In the genomic region with DNA sequence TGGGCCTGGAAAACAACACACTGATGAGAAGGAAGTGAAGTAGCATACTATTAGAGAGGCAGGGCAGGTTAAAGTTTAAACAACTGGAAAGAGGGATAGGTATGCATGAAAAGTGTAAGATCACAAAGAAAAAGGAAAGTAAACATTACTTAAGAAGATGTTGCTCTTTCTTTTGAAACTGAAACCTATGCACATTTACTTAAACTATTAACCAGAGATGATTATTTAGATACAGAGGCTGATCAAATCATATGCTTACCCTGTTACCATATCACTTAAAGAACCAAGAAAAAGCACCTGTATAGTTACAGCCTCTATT, we compare ENCODE assay signal across 28 cellular contexts. TPM values are rescaled to one million over a fixed set of nuclear protein-coding genes. Genes with fewer than 3 reads are reported as not detected.
DNase-seq lines count a peak whose midpoint lies in the region; ATAC-seq and TF ChIP-seq lines count a peak whose summit lies in the region.
"Had no signal": no experiment of that assay in that cellular context is flagged by ENCODE, and none has a peak within 500 bp of the region (broad histone marks: within the 10 kb centered on the region; RNA-seq: fewer than 3 reads in every experiment).

No MANE protein-coding gene starts in this region.

- no peak overlapping the region for H2BK5ac ChIP-seq in mesenchymal stem cell (ENCODE audit: low read depth, low read length, poor library complexity, severe bottlenecking)

- no peak overlapping the region for H3K4ac ChIP-seq in mesenchymal stem cell (ENCODE audit: low read depth in 1 of 2, low read length in 2 of 2)

- no peaks in the 10 kb centered on the region for H3K79me2 ChIP-seq in ACC112 (ENCODE audit: control insufficient read depth, insufficient read depth, low read length, unreplicated experiment)
- H3K79me2 ChIP-seq: parathyroid adenoma had no signal

- H3K36me3 ChIP-seq in ACC112 (ENCODE audit: insufficient read depth, low read length) (peaks cover 14% of the 10 kb centered on the region; the same call in 1 of the 2 replicates), colonic mucosa (no peaks in the 10 kb centered on the region), mesenchymal stem cell (ENCODE audit: control insufficient read depth in 1 of 2, insufficient read depth in 2 of 2, low read depth in 1 of 2, low read length in 2 of 2) (peaks cover 0 to 26% of the 10 kb centered on the region in 2 experiments), lower lobe of right lung (peaks cover 72% of the 10 kb centered on the region)
- H3K36me3 ChIP-seq: uterus had no signal

- ATAC-seq in HG03469 (IDR thresholded peaks at IDR 0.05; ENCODE audit: unreplicated experiment) (no peak), lower lobe of right lung (no peak), HG03378 (IDR thresholded peaks at IDR 0.05; ENCODE audit: unreplicated experiment) (no peak)

- H3K27me3 ChIP-seq in ACC112 (ENCODE audit: insufficient read depth, low read length): no peaks in the 10 kb centered on the region
- H3K27me3 ChIP-seq in colonic mucosa: no peaks in the 10 kb centered on the region
- H3K27me3 ChIP-seq in mesenchymal stem cell (ENCODE audit: control insufficient read depth in 1 of 2, insufficient read depth in 1 of 2, low read length in 2 of 2): no peaks in the 10 kb centered on the region
- H3K27me3 ChIP-seq in lower lobe of right lung (ENCODE audit: low read depth): no peaks in the 10 kb centered on the region
- H3K27me3 ChIP-seq: esophagus squamous epithelium, foreskin keratinocyte, spleen, uterus had no signal

- H3K18ac ChIP-seq in mesenchymal stem cell (ENCODE audit: low read depth in 1 of 2, low read length in 2 of 2): no peak overlapping the region

- TF ChIP-seq CTCF in HFFc6 (IDR thresholded peaks at IDR 0.05) (no peak), colonic mucosa (IDR thresholded peaks at IDR 0.05) (no peak), lower lobe of right lung (IDR thresholded peaks at IDR 0.05) (no peak)

- intact Hi-C loops in colonic mucosa (cut with DNase I): loop anchor here (5.0 kb wide), 1 partner anchor 123 kb away; no protein-coding TSS in a partner anchor
- intact Hi-C loops in lower lobe of right lung (cut with DNase I): loop anchor here (5.0 kb wide), 1 partner anchor 123 kb away; no protein-coding TSS in a partner anchor

- H3K23ac ChIP-seq in mesenchymal stem cell (ENCODE audit: low read length in 2 of 2): no peak overlapping the region

- peaks cover 41% of the 10 kb centered on the region for H3K4me1 ChIP-seq in ACC112 (ENCODE audit: control insufficient read depth, insufficient read depth, low read length, unreplicated experiment)
- no peaks in the 10 kb centered on the region for H3K4me1 ChIP-seq in colonic mucosa
- H3K4me1 ChIP-seq in mesenchymal stem cell (ENCODE audit: control insufficient read depth, insufficient read depth, low read depth, low read length): peaks cover 4% of the 10 kb centered on the region
- peaks cover 6% of the 10 kb centered on the region for H3K4me1 ChIP-seq in lower lobe of right lung
- H3K4me1 ChIP-seq: spleen, uterus had no signal

- H3K9ac ChIP-seq in colonic mucosa (ENCODE audit: low read depth in 2 of 2, low read length in 2 of 2) (no peak overlapping the region), mesenchymal stem cell (ENCODE audit: low read length) (peak overlapping the region; percentile 51)
- H3K9ac ChIP-seq: parathyroid adenoma had no signal

- H2BK120ac ChIP-seq in mesenchymal stem cell (ENCODE audit: low read depth, low read length): no peak overlapping the region

- H3K9me3 Mint-ChIP-seq in HFFc6: no peaks in the 10 kb centered on the region
- H3K9me3 Mint-ChIP-seq: activated CD4-positive, alpha-beta memory T cell treated with anti-CD3 and anti-CD28 coated beads, Interleukin-2, amount 10 ng/mL, durations not matched to agents 7 days and 5 days; activated naive CD4-positive, alpha-beta T cell treated with anti-CD3 and anti-CD28 coated beads, Interleukin-2, amount 10 ng/mL, durations not matched to agents 7 days and 5 days; brain; CD8-positive, alpha-beta T cell; neural crest cell; stimulated activated naive CD8-positive, alpha-beta T cell treated with anti-CD3 and anti-CD28 coated beads, Interleukin-15, Interleukin-2, amounts not matched to agents 100 ng/mL and 50 ng/mL, for 24 hours; T-helper 2 cell treated with Interferon-gamma antibody and Interleukin-4, amounts not matched to agents 5 μg/mL and 100 μg/mL, for 36 hours had no signal

- no peak for DNase-seq in HFFc6
- DNase-seq in colonic mucosa: no peak
- DNase-seq in mesenchymal stem cell: no peak
- no peak for DNase-seq in lower lobe of right lung
- DNase-seq in GM19238 (ENCODE audit: insufficient read length, low spot score): no peak
- DNase-seq: esophagus squamous epithelium; KG1; kidney; NCI-H1930; NK-92 treated with Interleukin-12 subunit alpha and Interleukin-12 subunit beta, amount 100 ng/mL, for 24 hours; Right ventricle myocardium superior; spleen; stimulated activated CD8-positive, alpha-beta memory T cell treated with anti-CD3 and anti-CD28 coated beads, Interleukin-4, amount 100 ng/mL, for 48 hours had no signal

- H2AK5ac ChIP-seq in mesenchymal stem cell (ENCODE audit: low read length, severe bottlenecking): no peak overlapping the region

- H3K27ac ChIP-seq in ACC112 (ENCODE audit: low read depth, low read length): peak overlapping the region; percentile 95
- H3K27ac ChIP-seq in colonic mucosa: peak overlapping the region; percentile 45
- H3K27ac ChIP-seq in mesenchymal stem cell (ENCODE audit: low read length, poor library complexity, severe bottlenecking): no peak overlapping the region
- H3K27ac ChIP-seq in lower lobe of right lung: no peak overlapping the region
- H3K27ac ChIP-seq: parathyroid adenoma had no signal

- H3K14ac ChIP-seq in mesenchymal stem cell (ENCODE audit: low read length in 2 of 2): no peak overlapping the region

- H2AFZ ChIP-seq in ACC112 (ENCODE audit: low read length, unreplicated experiment) (peak overlapping the region; percentile 1), mesenchymal stem cell (ENCODE audit: low read depth, low read length) (no peak overlapping the region)

- H3K4me3 ChIP-seq in ACC112 (ENCODE audit: low read depth, low read length): no peak overlapping the region
- no peak overlapping the region for H3K4me3 ChIP-seq in colonic mucosa
- H3K4me3 ChIP-seq in mesenchymal stem cell (ENCODE audit: insufficient read depth in 1 of 2, low read depth in 1 of 2, low read length in 2 of 2): no peak overlapping the region
- H3K4me3 ChIP-seq in lower lobe of right lung: no peak overlapping the region
- H3K4me3 ChIP-seq: esophagus squamous epithelium, lung, spleen, thoracic aorta, uterus had no signal

- H3K27me3 Mint-ChIP-seq in HFFc6 (ENCODE audit: insufficient read depth): no peaks in the 10 kb centered on the region
- H3K27me3 Mint-ChIP-seq: activated CD4-positive, alpha-beta memory T cell treated with anti-CD3 and anti-CD28 coated beads, Interleukin-2, amount 10 ng/mL, durations not matched to agents 7 days and 5 days; activated naive CD4-positive, alpha-beta T cell treated with anti-CD3 and anti-CD28 coated beads, Interleukin-2, amount 10 ng/mL, durations not matched to agents 7 days and 5 days; brain; stimulated activated naive CD8-positive, alpha-beta T cell treated with anti-CD3 and anti-CD28 coated beads, Interleukin-15, Interleukin-2, amounts not matched to agents 100 ng/mL and 50 ng/mL, for 24 hours had no signal

- H3K79me1 ChIP-seq in mesenchymal stem cell (replicated peaks; ENCODE audit: low read length, poor library complexity, severe bottlenecking): no peaks in the 10 kb centered on the region

- H2BK15ac ChIP-seq in mesenchymal stem cell (ENCODE audit: low read depth, poor library complexity, severe bottlenecking): no peak overlapping the region

- peaks cover 70% of the 10 kb centered on the region for H3K4me1 Mint-ChIP-seq in HFFc6 (ENCODE audit: low read depth)
- H3K4me1 Mint-ChIP-seq: neural crest cell had no signal

- H4K91ac ChIP-seq in mesenchymal stem cell (ENCODE audit: low read length): no peak overlapping the region

- no peak overlapping the region for H2BK12ac ChIP-seq in mesenchymal stem cell (ENCODE audit: low read length in 2 of 2)

- H3K36me3 Mint-ChIP-seq in HFFc6 (ENCODE audit: low read depth): peaks cover 26% of the 10 kb centered on the region

- H3K4me3 Mint-ChIP-seq in HFFc6: peak overlapping the region; percentile 15; the same call in 1 of the 2 replicates
- H3K4me3 Mint-ChIP-seq: activated CD4-positive, alpha-beta memory T cell treated with anti-CD3 and anti-CD28 coated beads, Interleukin-2, amount 10 ng/mL, durations not matched to agents 7 days and 5 days; activated naive CD4-positive, alpha-beta T cell treated with anti-CD3 and anti-CD28 coated beads, Interleukin-2, amount 10 ng/mL, durations not matched to agents 7 days and 5 days; brain; CD8-positive, alpha-beta T cell; neural crest cell; stimulated activated naive CD8-positive, alpha-beta T cell treated with anti-CD3 and anti-CD28 coated beads, Interleukin-15, Interleukin-2, amounts not matched to agents 100 ng/mL and 50 ng/mL, for 24 hours; T-helper 2 cell treated with Interferon-gamma antibody and Interleukin-4, amounts not matched to agents 5 μg/mL and 100 μg/mL, for 36 hours had no signal

- no peak overlapping the region for H3K4me2 ChIP-seq in mesenchymal stem cell (ENCODE audit: low read length, poor library complexity, severe bottlenecking)

- no peak overlapping the region for H4K8ac ChIP-seq in mesenchymal stem cell (ENCODE audit: low read length)

- H3K9me3 ChIP-seq in colonic mucosa (no peaks in the 10 kb centered on the region), mesenchymal stem cell (ENCODE audit: control insufficient read depth, low read length) (no peaks in the 10 kb centered on the region), lower lobe of right lung (no peaks in the 10 kb centered on the region)
- H3K9me3 ChIP-seq: esophagus squamous epithelium, spleen, thoracic aorta, uterus had no signal

- peak overlapping the region; percentile 95 for H3K27ac Mint-ChIP-seq in HFFc6
- H3K27ac Mint-ChIP-seq: activated CD4-positive, alpha-beta memory T cell treated with anti-CD3 and anti-CD28 coated beads, Interleukin-2, amount 10 ng/mL, durations not matched to agents 7 days and 5 days; activated naive CD4-positive, alpha-beta T cell treated with anti-CD3 and anti-CD28 coated beads, Interleukin-2, amount 10 ng/mL, durations not matched to agents 7 days and 5 days; stimulated activated naive CD8-positive, alpha-beta T cell treated with anti-CD3 and anti-CD28 coated beads, Interleukin-15, Interleukin-2, amounts not matched to agents 100 ng/mL and 50 ng/mL, for 24 hours; T-helper 2 cell treated with Interferon-gamma antibody and Interleukin-4, amounts not matched to agents 5 μg/mL and 100 μg/mL, for 36 hours had no signal

RNA-seq across cellular contexts. Expression of gene NAP1L5, which starts 37.8 kb away (rescaled TPM):
- total RNA-seq in HFFc6 (2021; fragmentation: NEBNext Ultra II Directional; extraction: Animal tissue kit (Norgen Biotek cat#: 25700)): 10 to 100 TPM; 14.6 to 20.0 (median 18.3) TPM
- total RNA-seq in colonic mucosa (1 to 10 TPM; 1.5 to 2.4 TPM), lower lobe of right lung (3.0 TPM)
- 9.1 TPM for polyA plus RNA-seq in mesenchymal stem cell (2013, experiment 1 of 2)
- polyA plus RNA-seq in mesenchymal stem cell (2013, experiment 2 of 2): 9.6 TPM

Comparison
In these comparisons a context has a peak if more than half of its experiments do, and no peak if none do; other contexts are left out.
1. H3K27ac ChIP-seq: peak in ACC112 (single experiment) and colonic mucosa (single experiment); none in mesenchymal stem cell (single experiment) and lower lobe of right lung (single experiment).